In the genomic region with DNA sequence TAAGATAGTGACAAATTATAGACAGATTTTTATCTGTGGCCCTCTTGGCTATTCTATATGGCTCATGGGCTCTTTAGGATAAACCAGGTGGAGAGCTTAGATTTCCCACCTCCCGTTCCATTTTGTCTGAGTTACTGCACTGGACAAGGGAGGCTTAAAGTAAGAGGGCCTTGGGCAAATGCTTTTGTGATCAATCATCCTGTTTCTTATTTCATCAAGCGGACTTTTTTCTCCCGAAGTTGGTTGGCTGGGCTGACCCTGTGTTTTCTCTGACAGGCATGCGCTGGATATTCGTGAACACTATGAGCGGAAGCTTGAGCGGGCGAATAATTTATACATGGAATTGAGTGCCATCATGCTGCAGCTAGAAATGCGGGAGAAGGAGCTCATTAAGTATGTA, we compare ENCODE assay signal across 23 cellular contexts.
"Had no signal": no experiment of that assay in that cellular context is flagged by ENCODE, and none has a peak within 500 bp of the region (broad histone marks: within the 10 kb centered on the region; RNA-seq: fewer than 3 reads in every experiment).

No MANE protein-coding gene starts in this region.

- H3K27ac ChIP-seq: stomach, suprapubic skin, testis, thoracic aorta, thyroid gland, tibial artery, transverse colon, upper lobe of left lung, upper lobe of right lung, uterus, vagina had no signal

- H3K4me1 ChIP-seq: stomach, suprapubic skin, testis, thyroid gland, tibial artery, transverse colon, upper lobe of left lung, upper lobe of right lung, uterus, vagina had no signal

- H3K27me3 ChIP-seq: stomach, suprapubic skin, testis, thyroid gland, tibial artery, transverse colon, upper lobe of left lung, upper lobe of right lung, uterus, vagina had no signal

- H3K9me3 ChIP-seq: stomach, suprapubic skin, testis, thoracic aorta, thyroid gland, tibial artery, transverse colon, upper lobe of left lung, upper lobe of right lung, uterus, vagina had no signal

- DNase-seq: stimulated activated CD4-positive, alpha-beta T cell treated with anti-CD3 and anti-CD28 coated beads, Interleukin-2, amount 100 ng/mL, for 24 hours; stimulated activated CD4-positive, alpha-beta T cell treated with anti-CD3 and anti-CD28 coated beads, Interleukin-2, amount 100 ng/mL, for 48 hours; stimulated activated CD4-positive, alpha-beta T cell treated with anti-CD3 and anti-CD28 coated beads, Interleukin-4, amount 100 ng/mL, for 1 hour; stimulated activated CD4-positive, alpha-beta T cell treated with anti-CD3 and anti-CD28 coated beads, Interleukin-4, amount 100 ng/mL, for 24 hours; stimulated activated CD4-positive, alpha-beta T cell treated with anti-CD3 and anti-CD28 coated beads, Interleukin-4, amount 100 ng/mL, for 4 hours; stimulated activated CD8-positive, alpha-beta memory T cell treated with anti-CD3 and anti-CD28 coated beads, Interleukin-4, amount 100 ng/mL, for 48 hours; stimulated activated naive B cell treated with anti-CD40 and anti-IgM and Interleukin-4, amounts not matched to agents 10 μg/mL and 1 μg/mL and 100 μg/mL, for 72 hours; stimulated activated naive CD4-positive, alpha-beta T cell; stimulated activated naive CD4-positive, alpha-beta T cell treated with Interleukin-2 at 50 U/mL for 16 hours; stimulated activated naive CD8-positive, alpha-beta T cell treated with anti-CD3 and anti-CD28 coated beads, Interleukin-15, amount 100 ng/mL, for 72 hours; stimulated activated naive CD8-positive, alpha-beta T cell treated with anti-CD3 and anti-CD28 coated beads, Interleukin-15, Interleukin-2, amounts not matched to agents 100 U/mL and 50 U/mL, for 24 hours; stomach; substantia nigra; testis; thyroid gland; tibial artery; transverse colon; upper lobe of left lung; upper lobe of right lung; uterus had no signal

- H3K4me3 ChIP-seq: stomach, suprapubic skin, testis, thoracic aorta, thyroid gland, tibial artery, transverse colon, upper lobe of left lung, upper lobe of right lung, uterus, vagina had no signal

- H3K36me3 ChIP-seq: uterus had no signal
